In genomic region chr10:103256613-103257012, GRCh38 we compare ENCODE assay signal across 3 cellular contexts.
TF ChIP-seq lines count a peak whose summit lies in the region.

No MANE protein-coding gene starts in this region.

TF ChIP-seq in HepG2, 621 proteins besides CTCF, POLR2A, EP300 and RAD21:
- TF ChIP-seq ZNF737 (CRISPR knock-in tag; IDR thresholded peaks at IDR 0.05; ENCODE audit: borderline replicate concordance): no peak
- TF ChIP-seq ZNF7 (CRISPR knock-in tag; IDR thresholded peaks at IDR 0.05): no peak
- no peak for TF ChIP-seq FOXP1 (IDR thresholded peaks at IDR 0.05)
- no peak for TF ChIP-seq FOXP1 (CRISPR knock-in tag; IDR thresholded peaks at IDR 0.05)
- 0 out of 2 replicates have a peak, but pooled peaks have one; percentile 14 for TF ChIP-seq ZBTB40 (IDR thresholded peaks at IDR 0.05)
- TF ChIP-seq ZBTB40 (CRISPR knock-in tag; IDR thresholded peaks at IDR 0.05): no peak; the same call in 1 of the 2 replicates

TF ChIP-seq in GM12878, 131 proteins besides CTCF, POLR2A, EP300 and RAD21:
- TF ChIP-seq ZBTB40 (IDR thresholded peaks at IDR 0.05; ENCODE audit: borderline replicate concordance) (peak; percentile 57), KAT2A (conservative IDR thresholded peaks at IDR 0.05; ENCODE audit: control insufficient read depth, low read depth, low read length) (no peak)

TF ChIP-seq in K562, 482 proteins besides CTCF, POLR2A, EP300 and RAD21:
- TF ChIP-seq ZBTB40 (IDR thresholded peaks at IDR 0.05): peak; percentile 86
- TF ChIP-seq ZBTB40 (CRISPR knock-in tag; IDR thresholded peaks at IDR 0.05): peak; percentile 69
- no peak for TF ChIP-seq MCM7 (IDR thresholded peaks at IDR 0.05)
